Comparison of ENCODE assay signal across 23 cellular contexts in the genomic region with DNA sequence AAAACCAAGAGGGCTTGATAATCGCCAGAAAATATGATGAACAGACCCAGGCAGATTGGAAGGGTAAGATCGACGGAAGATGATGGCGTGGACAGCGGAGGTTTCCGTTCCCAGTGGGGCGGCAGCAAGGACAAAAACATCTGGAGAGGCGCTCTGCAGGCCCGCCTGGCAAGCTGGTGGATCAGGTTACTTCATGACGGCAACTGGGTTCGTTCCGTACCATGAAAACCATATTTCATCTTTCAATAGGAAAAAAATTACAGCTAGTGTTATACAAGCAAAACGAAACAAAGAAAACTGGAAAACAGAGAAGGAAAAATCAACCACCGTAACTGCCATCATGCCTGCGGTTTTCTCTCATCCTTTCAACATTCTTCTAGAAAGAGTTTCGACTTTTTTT.
DNase-seq lines count a peak whose midpoint lies in the region; TF ChIP-seq lines count a peak whose summit lies in the region.
"Had no signal": no experiment of that assay in that cellular context is flagged by ENCODE, and none has a peak within 500 bp of the region (broad histone marks: within the 10 kb centered on the region; RNA-seq: fewer than 3 reads in every experiment).

No MANE protein-coding gene starts in this region.

- peaks cover 0 to 28% (median 10%) of the 10 kb centered on the region in 11 experiments; a peak in 14 of 22 replicates for H3K36me3 ChIP-seq in BLaER1 treated with 17β-estradiol and CSF1 and Interleukin-3, amounts not matched to agents 10 nM and 100 nM
- H3K36me3 ChIP-seq in skeletal muscle tissue (ENCODE audit: control insufficient read depth in 3 of 3, insufficient read depth in 3 of 3, low read length in 3 of 3): peaks cover 0 to 2% (median 0%) of the 10 kb centered on the region in 3 donors
- H3K36me3 ChIP-seq: prostate gland had no signal

- H3K9me3 ChIP-seq in BLaER1 treated with 17β-estradiol and CSF1 and Interleukin-3, amounts not matched to agents 10 nM and 100 nM (replicated peaks in 1 of 11): peaks cover 0 to 12% (median 4%) of the 10 kb centered on the region in 11 experiments; a peak in 6 of 22 replicates
- H3K9me3 ChIP-seq in skeletal muscle tissue (ENCODE audit: control insufficient read depth in 3 of 3, low read length in 3 of 3): no peaks in the 10 kb centered on the region
- H3K9me3 ChIP-seq: prostate gland, suprapubic skin had no signal

- peak overlapping the region; percentile 71 to 94 (median 83) for H3K4me2 ChIP-seq in BLaER1 treated with 17β-estradiol and CSF1 and Interleukin-3, amounts not matched to agents 10 nM and 100 nM
- H3K4me2 ChIP-seq: smooth muscle cell had no signal

- no peak for TF ChIP-seq CTCF in foreskin fibroblast (IDR thresholded peaks at IDR 0.05; ENCODE audit: low read depth, low read length)

- H3K4me1 ChIP-seq in BLaER1 treated with 17β-estradiol and CSF1 and Interleukin-3, amounts not matched to agents 10 nM and 100 nM: peaks cover 58 to 82% (median 75%) of the 10 kb centered on the region in 10 experiments
- H3K4me1 ChIP-seq in skeletal muscle tissue (ENCODE audit: control insufficient read depth in 3 of 3, insufficient read depth in 3 of 3, low read length in 3 of 3): peaks cover 4 to 25% (median 11%) of the 10 kb centered on the region in 3 donors
- H3K4me1 ChIP-seq: prostate gland had no signal

- peak overlapping the region in 9 of 11 experiments; percentile 36 to 78 (median 72); a peak in 18 of 22 replicates for H3K27ac ChIP-seq in BLaER1 treated with 17β-estradiol and CSF1 and Interleukin-3, amounts not matched to agents 10 nM and 100 nM
- H3K27ac ChIP-seq in skeletal muscle tissue (ENCODE audit: low read depth, low read length): peak overlapping the region; percentile 36
- H3K27ac ChIP-seq: prostate gland, suprapubic skin had no signal

- no peaks in the 10 kb centered on the region for H3K27me3 ChIP-seq in BLaER1 treated with 17β-estradiol and CSF1 and Interleukin-3, amounts not matched to agents 10 nM and 100 nM
- H3K27me3 ChIP-seq in skeletal muscle tissue (ENCODE audit: control insufficient read depth in 3 of 3, insufficient read depth in 3 of 3, low read length in 3 of 3): no peaks in the 10 kb centered on the region
- H3K27me3 ChIP-seq: suprapubic skin had no signal

- H4K20me1 ChIP-seq in BLaER1 treated with 17β-estradiol and CSF1 and Interleukin-3, amounts not matched to agents 10 nM and 100 nM: peaks cover 0 to 98% (median 12%) of the 10 kb centered on the region in 11 experiments; a peak in 11 of 22 replicates

- peak overlapping the region; percentile 22 to 70 (median 55); a peak in 21 of 22 replicates for H3K9ac ChIP-seq in BLaER1 treated with 17β-estradiol and CSF1 and Interleukin-3, amounts not matched to agents 10 nM and 100 nM
- H3K9ac ChIP-seq in skeletal muscle tissue (ENCODE audit: low read depth in 1 of 3, low read length in 3 of 3): no peak overlapping the region

- H3K4me3 ChIP-seq in BLaER1 treated with 17β-estradiol and CSF1 and Interleukin-3, amounts not matched to agents 10 nM and 100 nM: peak overlapping the region; percentile 26 to 60 (median 49)
- H3K4me3 ChIP-seq in foreskin fibroblast (ENCODE audit: low read depth in 1 of 2, low read length in 2 of 2) (peak overlapping the region; percentile 4 to 14), skeletal muscle tissue (ENCODE audit: low read length in 3 of 3) (peak overlapping the region in 1 of 3 donors; percentile 3)
- H3K4me3 ChIP-seq: lung, prostate gland, smooth muscle cell, suprapubic skin had no signal

- DNase-seq in NCI-H510A (lab: John Stamatoyannopoulos, UW) (peak; percentile 14), foreskin fibroblast (peak in 1 of 2 donors; percentile 51), T-helper 9 cell (no peak), activated gamma-delta T cell treated with Interleukin-2 at 50 U/mL for 16 hours (no peak), NCI-H1930 (lab: John Stamatoyannopoulos, UW) (no peak)
- DNase-seq: ACHN; aorta; CD4-positive, alpha-beta T cell; GOT3; head of caudate nucleus; Karpas-422; kidney glomerular epithelial cell; NCI-H1048; NCI-H187; NCI-H2227 treated with DMSO at 0.1 percent for 48 hours; OCI-M1; stimulated activated CD4-positive, alpha-beta T cell treated with anti-CD3 and anti-CD28 coated beads, Interleukin-2, amount 100 ng/mL, for 24 hours had no signal

Comparison
In these comparisons a context has a peak if more than half of its experiments do, and no peak if none do; other contexts are left out.
1. H3K9ac ChIP-seq: peak in BLaER1 treated with 17β-estradiol and CSF1 and Interleukin-3, amounts not matched to agents 10 nM and 100 nM (11 of 11); none in skeletal muscle tissue (0 of 3).